ENCODE assay signal across 8 cellular contexts in the genomic region with DNA sequence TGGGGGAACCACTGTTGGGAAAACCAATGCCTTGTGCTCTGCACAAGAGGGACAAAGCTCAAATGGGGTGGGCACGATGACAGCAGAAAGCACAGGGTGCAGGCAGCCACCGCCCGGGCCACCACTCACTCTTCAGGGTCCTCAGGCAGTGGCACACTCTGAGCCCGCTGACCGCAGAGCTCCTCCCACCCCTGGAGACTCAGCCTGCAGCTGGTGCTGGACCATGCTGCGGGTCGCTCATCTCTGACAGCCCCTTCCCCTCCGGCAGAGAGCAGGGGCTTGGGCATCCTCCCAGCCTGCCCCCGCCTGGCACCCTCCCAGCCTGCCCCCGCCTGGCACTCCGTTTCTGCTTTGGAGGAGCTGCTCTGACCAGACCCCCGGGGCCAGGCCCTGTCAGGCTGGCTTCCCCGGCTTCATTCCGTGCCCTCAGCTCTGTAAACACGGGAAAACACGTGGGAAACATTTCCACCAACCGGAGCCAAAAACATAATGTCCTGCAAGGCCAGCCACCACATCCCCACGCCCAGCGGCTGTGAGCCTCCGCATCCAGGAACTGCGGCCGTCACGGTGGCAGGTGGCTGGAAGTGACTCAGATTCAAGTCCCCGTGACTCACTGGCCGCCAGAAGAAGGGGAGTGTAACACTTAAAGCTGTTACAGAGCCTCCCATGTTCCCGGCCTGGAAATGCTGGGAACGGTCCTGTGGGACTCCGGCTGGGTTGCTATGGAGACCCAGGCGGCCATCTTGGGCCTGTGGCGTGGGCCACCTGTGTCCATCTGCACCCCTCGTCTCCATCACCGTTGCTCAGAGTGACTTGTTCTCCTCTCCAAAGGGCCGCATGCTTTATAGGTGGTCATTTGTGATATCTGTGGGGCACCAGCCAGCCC. TPM values are rescaled to one million over a fixed set of nuclear protein-coding genes. Genes with fewer than 3 reads are reported as not detected.
DNase-seq lines count a peak whose midpoint lies in the region; ATAC-seq lines count a peak whose summit lies in the region.

No MANE protein-coding gene starts in this region.

- peak; percentile 93 for DNase-seq in EL
- DNase-seq in NCI-H510A treated with DMSO at 0.1 percent for 48 hours (lab: John Stamatoyannopoulos, UW), result peak; percentile 44
- peak; percentile 72 for DNase-seq in dedifferentiated amniotic fluid mesenchymal stem cell (ENCODE audit: extremely low spot score)
- peak; percentile 55 for DNase-seq in mesendoderm
- DNase-seq in SKM-1 treated with dmso at 0.1 percent for 144 hours (lab: John Stamatoyannopoulos, UW; ENCODE audit: unreplicated experiment), result no peak
- DNase-seq in stimulated activated effector memory CD8-positive, alpha-beta T cell treated with anti-CD3 and anti-CD28 coated beads, Interleukin-12 subunit alpha, Interleukin-12 subunit beta, amount 100 ng/mL, for 72 hours (ENCODE audit: low spot score in 2 of 2), result no peak
- no peak for DNase-seq in NCI-H1694 (lab: John Stamatoyannopoulos, UW)

- no peak overlapping the region for H3K4me3 ChIP-seq in mesendoderm (ENCODE audit: low read length)

- no peaks in the 10 kb centered on the region for H3K79me2 ChIP-seq in mesendoderm (ENCODE audit: control insufficient read depth, insufficient read depth, low read length)

- H3K79me1 ChIP-seq in mesendoderm (ENCODE audit: low read length), result no peaks in the 10 kb centered on the region

- H3K36me3 ChIP-seq in mesendoderm (ENCODE audit: control insufficient read depth, insufficient read depth, low read length), result no peaks in the 10 kb centered on the region

- no peaks in the 10 kb centered on the region for H3K9me3 Mint-ChIP-seq in stimulated activated effector memory CD8-positive, alpha-beta T cell treated with anti-CD3 and anti-CD28 coated beads, Interleukin-12 subunit alpha, Interleukin-12 subunit beta, amount 100 ng/mL, for 72 hours

- H3K27ac ChIP-seq in mesendoderm (ENCODE audit: low read depth, low read length), result no peak overlapping the region

- no peaks in the 10 kb centered on the region for H3K27me3 ChIP-seq in mesendoderm (ENCODE audit: insufficient read depth, low read length, poor library complexity)

- H3K4ac ChIP-seq in mesendoderm (ENCODE audit: low read depth, low read length), result no peak overlapping the region

- no peak overlapping the region for H3K23ac ChIP-seq in mesendoderm (ENCODE audit: low read length)

- no peak overlapping the region for H3K27ac Mint-ChIP-seq in stimulated activated effector memory CD8-positive, alpha-beta T cell treated with anti-CD3 and anti-CD28 coated beads, Interleukin-12 subunit alpha, Interleukin-12 subunit beta, amount 100 ng/mL, for 72 hours

- no peak for ATAC-seq in HG02870 (IDR thresholded peaks at IDR 0.05; ENCODE audit: unreplicated experiment)
- ATAC-seq in stimulated activated effector memory CD8-positive, alpha-beta T cell treated with anti-CD3 and anti-CD28 coated beads, Interleukin-12 subunit alpha, Interleukin-12 subunit beta, amount 100 ng/mL, for 72 hours, result no peak

- no peak overlapping the region for H2BK15ac ChIP-seq in mesendoderm (replicated peaks; ENCODE audit: low read depth)

- H3K4me3 Mint-ChIP-seq in stimulated activated effector memory CD8-positive, alpha-beta T cell treated with anti-CD3 and anti-CD28 coated beads, Interleukin-12 subunit alpha, Interleukin-12 subunit beta, amount 100 ng/mL, for 72 hours, result no peak overlapping the region

- no peak overlapping the region for H4K5ac ChIP-seq in mesendoderm (ENCODE audit: low read length)

- no peaks in the 10 kb centered on the region for H3K4me1 ChIP-seq in mesendoderm (ENCODE audit: control insufficient read depth, low read depth, low read length)

- no peaks in the 10 kb centered on the region for H3K4me1 Mint-ChIP-seq in stimulated activated effector memory CD8-positive, alpha-beta T cell treated with anti-CD3 and anti-CD28 coated beads, Interleukin-12 subunit alpha, Interleukin-12 subunit beta, amount 100 ng/mL, for 72 hours

- H3K4me2 ChIP-seq in mesendoderm (ENCODE audit: low read length), result no peak overlapping the region

- no peak overlapping the region for H3K56ac ChIP-seq in mesendoderm (ENCODE audit: low read length)

- no peak overlapping the region for H2BK120ac ChIP-seq in mesendoderm (ENCODE audit: low read depth, low read length)

- H2AK5ac ChIP-seq in mesendoderm (ENCODE audit: low read length), result no peak overlapping the region

- H3K36me3 Mint-ChIP-seq in stimulated activated effector memory CD8-positive, alpha-beta T cell treated with anti-CD3 and anti-CD28 coated beads, Interleukin-12 subunit alpha, Interleukin-12 subunit beta, amount 100 ng/mL, for 72 hours, result no peaks in the 10 kb centered on the region

- no peak overlapping the region for H3K18ac ChIP-seq in mesendoderm (ENCODE audit: low read length)

- no peak overlapping the region for H2BK5ac ChIP-seq in mesendoderm (ENCODE audit: low read length)

- no peak overlapping the region for H4K8ac ChIP-seq in mesendoderm (ENCODE audit: low read depth, low read length)

- no CpG with 5 or more reads among the region's 33 CpGs for WGBS in mesendoderm (ENCODE audit: extremely low coverage, insufficient coverage, low lambda C conversion rate)

- no peak overlapping the region for H3K9ac ChIP-seq in mesendoderm (ENCODE audit: low read length)

RNA-seq across cellular contexts. Expression of a gene that starts 6.8 kb away (rescaled TPM):
- polyA plus RNA-seq in mesendoderm (2013, experiment 1 of 2), result 0.17 TPM
- 0.21 TPM for polyA plus RNA-seq in mesendoderm (2013, experiment 2 of 2)

Comparison
In these comparisons a context has a peak if more than half of its experiments do, and no peak if none do; other contexts are left out.
1. DNase-seq: peak in EL (single experiment), NCI-H510A treated with DMSO at 0.1 percent for 48 hours (single experiment), dedifferentiated amniotic fluid mesenchymal stem cell (single experiment) and mesendoderm (single experiment); none in SKM-1 treated with dmso at 0.1 percent for 144 hours (single experiment), stimulated activated effector memory CD8-positive, alpha-beta T cell treated with anti-CD3 and anti-CD28 coated beads, Interleukin-12 subunit alpha, Interleukin-12 subunit beta, amount 100 ng/mL, for 72 hours (0 of 2) and NCI-H1694 (single experiment).